ENCODE assay signal across 30 cellular contexts in genomic region chr11:117625237-117625636, GRCh38.
DNase-seq lines count a peak whose midpoint lies in the region; ATAC-seq and TF ChIP-seq lines count a peak whose summit lies in the region.
"Had no signal": no experiment of that assay in that cellular context is flagged by ENCODE, and none has a peak within 500 bp of the region (broad histone marks: within the 10 kb centered on the region; RNA-seq: fewer than 3 reads in every experiment).

No MANE protein-coding gene starts in this region.

- H3K9me2 ChIP-seq in Karpas-422 (replicated peaks; ENCODE audit: insufficient read depth, low read length): no peaks in the 10 kb centered on the region

- no peak for TF ChIP-seq EP300 in gastroesophageal sphincter (IDR thresholded peaks at IDR 0.05)

- TF ChIP-seq POLR2A in breast epithelium (IDR thresholded peaks at IDR 0.05) (no peak), gastroesophageal sphincter (IDR thresholded peaks at IDR 0.05) (no peak)

- no peak overlapping the region for H3K9ac ChIP-seq in Karpas-422 (ENCODE audit: low read length)
- H3K9ac ChIP-seq: neural progenitor cell, parathyroid adenoma had no signal

- H3K4me1 ChIP-seq in Karpas-422 (ENCODE audit: low read length) (peaks cover 14% of the 10 kb centered on the region), breast epithelium (no peaks in the 10 kb centered on the region), gastroesophageal sphincter (no peaks in the 10 kb centered on the region)
- H3K4me1 ChIP-seq: A549, neural progenitor cell, parathyroid adenoma, vagina had no signal

- H3K4me3 Mint-ChIP-seq in nephron: no peak overlapping the region
- H3K4me3 Mint-ChIP-seq in T-helper 17 cell: no peak overlapping the region
- H3K4me3 Mint-ChIP-seq: activated CD4-positive, alpha-beta T cell treated with anti-CD3 and anti-CD28 coated beads, Interleukin-2, amount 10 ng/mL, durations not matched to agents 24 days and 14 days; activated naive CD8-positive, alpha-beta T cell treated with anti-CD3 and anti-CD28 coated beads, Interleukin-2, amount 10 ng/mL, durations not matched to agents 7 days and 5 days; activated T-cell treated with anti-CD3 and anti-CD28 coated beads, Interleukin-2, amount 50 U/mL, for 24 hours; B cell; H9; IgD-negative memory B cell had no signal

- 50% methylated on average over 1 of the region's 4 CpGs; no CpG with 5 or more reads in 1 of the 2 donors for WGBS in gastroesophageal sphincter (ENCODE audit: low coverage in 1 of 2), 2 donors

- no peaks in the 10 kb centered on the region for H3K79me2 ChIP-seq in Karpas-422 (ENCODE audit: low read length)
- H3K79me2 ChIP-seq: parathyroid adenoma had no signal

- no peak overlapping the region for H2AFZ ChIP-seq in Karpas-422 (ENCODE audit: low read length)
- H2AFZ ChIP-seq: neural progenitor cell, parathyroid adenoma, PC-9 had no signal

- no peaks in the 10 kb centered on the region for H3K9me3 ChIP-seq in Karpas-422 (ENCODE audit: low read length)
- H3K9me3 ChIP-seq in breast epithelium: peaks cover 0 to 12% of the 10 kb centered on the region in 2 donors
- peaks cover 0 to 15% (median 0%) of the 10 kb centered on the region in 3 donors for H3K9me3 ChIP-seq in gastroesophageal sphincter
- no peaks in the 10 kb centered on the region for H3K9me3 ChIP-seq in T-helper 17 cell (ENCODE audit: control insufficient read depth, low read length, poor library complexity, severe bottlenecking)
- H3K9me3 ChIP-seq: vagina had no signal

- H3K27ac ChIP-seq in Karpas-422 (ENCODE audit: low read length) (no peak overlapping the region), cingulate gyrus (ENCODE audit: low read depth, low read length) (peak overlapping the region; percentile 74), breast epithelium (no peak overlapping the region), gastroesophageal sphincter (no peak overlapping the region)
- H3K27ac ChIP-seq: A549, neural progenitor cell, parathyroid adenoma, PC-9, thoracic aorta, vagina had no signal

- no peaks in the 10 kb centered on the region for H3K36me3 ChIP-seq in Karpas-422 (ENCODE audit: insufficient read depth, low read length)
- no peaks in the 10 kb centered on the region for H3K36me3 ChIP-seq in breast epithelium
- no peaks in the 10 kb centered on the region for H3K36me3 ChIP-seq in gastroesophageal sphincter
- H3K36me3 ChIP-seq: neural progenitor cell, thoracic aorta, vagina had no signal

- peak; percentile 32 for DNase-seq in Ammon's horn (ENCODE audit: low spot score)
- peak; percentile 42 for DNase-seq in Karpas-422
- no peak for DNase-seq in breast epithelium (ENCODE audit: low spot score in 2 of 2)
- no peak for DNase-seq in DMS153 treated with DMSO at 0.1 percent for 48 hours (lab: John Stamatoyannopoulos, UW; ENCODE audit: unreplicated experiment)
- no peak for DNase-seq in T-helper 17 cell
- DNase-seq: activated CD4-positive, alpha-beta T cell treated with anti-CD3 and anti-CD28 coated beads, Interleukin-2, amount 10 ng/mL, durations not matched to agents 24 days and 14 days; activated gamma-delta T cell; activated naive CD8-positive, alpha-beta T cell treated with anti-CD3 and anti-CD28 coated beads, Interleukin-2, amount 10 ng/mL, durations not matched to agents 7 days and 5 days; activated T-cell treated with anti-CD3 and anti-CD28 coated beads, Interleukin-2, amount 50 U/mL, for 24 hours; DMS79; H9; mammary epithelial cell; NCI-H1105; NCI-H2081; NCI-H510A; NK-92 treated with Interleukin-12 subunit alpha and Interleukin-12 subunit beta, amount 100 ng/mL, for 24 hours; PC-9; SHP77; stimulated activated naive CD4-positive, alpha-beta T cell treated with Interleukin-2 at 50 U/mL for 16 hours; T-helper 9 cell had no signal

- ATAC-seq in gastroesophageal sphincter (no peak), T-helper 17 cell (no peak)
- ATAC-seq: A549 had no signal

- H3K36me3 Mint-ChIP-seq in nephron (ENCODE audit: low read depth) (no peaks in the 10 kb centered on the region), T-helper 17 cell (ENCODE audit: low read depth) (no peaks in the 10 kb centered on the region)
- H3K36me3 Mint-ChIP-seq: activated naive CD8-positive, alpha-beta T cell treated with anti-CD3 and anti-CD28 coated beads, Interleukin-2, amount 10 ng/mL, durations not matched to agents 7 days and 5 days; IgD-negative memory B cell; neural progenitor cell had no signal

- H3K4me1 Mint-ChIP-seq in nephron: peaks cover 3% of the 10 kb centered on the region
- no peaks in the 10 kb centered on the region for H3K4me1 Mint-ChIP-seq in T-helper 17 cell
- H3K4me1 Mint-ChIP-seq: activated CD4-positive, alpha-beta T cell treated with anti-CD3 and anti-CD28 coated beads, Interleukin-2, amount 10 ng/mL, durations not matched to agents 24 days and 14 days; activated naive CD8-positive, alpha-beta T cell treated with anti-CD3 and anti-CD28 coated beads, Interleukin-2, amount 10 ng/mL, durations not matched to agents 7 days and 5 days; B cell; IgD-negative memory B cell had no signal

- TF ChIP-seq CTCF in nephron (IDR thresholded peaks at IDR 0.05; ENCODE audit: unreplicated experiment in 3 of 3) (no peak), breast epithelium (IDR thresholded peaks at IDR 0.05) (no peak), gastroesophageal sphincter (IDR thresholded peaks at IDR 0.05) (no peak)

- intact Hi-C loops in breast epithelium (cut with DNase I; ENCODE audit: low total_unique reads): no loop called here

- H4K20me1 ChIP-seq in Karpas-422 (ENCODE audit: insufficient read depth, low read depth, low read length): no peaks in the 10 kb centered on the region

- peak overlapping the region in 2 of 3 experiments; percentile 70 to 94 for H3K27ac Mint-ChIP-seq in nephron
- H3K27ac Mint-ChIP-seq in T-helper 17 cell: no peak overlapping the region
- H3K27ac Mint-ChIP-seq: activated CD4-positive, alpha-beta T cell treated with anti-CD3 and anti-CD28 coated beads, Interleukin-2, amount 10 ng/mL, durations not matched to agents 24 days and 14 days; activated naive CD8-positive, alpha-beta T cell treated with anti-CD3 and anti-CD28 coated beads, Interleukin-2, amount 10 ng/mL, durations not matched to agents 7 days and 5 days; activated T-cell treated with anti-CD3 and anti-CD28 coated beads, Interleukin-2, amount 50 U/mL, for 24 hours; B cell; H9; IgD-negative memory B cell; neural progenitor cell had no signal

- no peak overlapping the region for H3K4me2 ChIP-seq in Karpas-422 (ENCODE audit: low read depth, low read length, poor library complexity, severe bottlenecking)
- H3K4me2 ChIP-seq: A549, neural progenitor cell, PC-9 had no signal

- H3K27me3 ChIP-seq in Karpas-422 (ENCODE audit: low read length) (no peaks in the 10 kb centered on the region), breast epithelium (no peaks in the 10 kb centered on the region), gastroesophageal sphincter (peaks cover 11% of the 10 kb centered on the region)
- H3K27me3 ChIP-seq: neural progenitor cell, vagina had no signal

- H3K4me3 ChIP-seq in Karpas-422 (ENCODE audit: low read length) (no peak overlapping the region), breast epithelium (no peak overlapping the region), gastroesophageal sphincter (no peak overlapping the region)
- H3K4me3 ChIP-seq: A549, neural progenitor cell, PC-9, thoracic aorta, vagina had no signal

- H3K27me3 Mint-ChIP-seq in nephron (ENCODE audit: low read depth) (peaks cover 18% of the 10 kb centered on the region), T-helper 17 cell (peaks cover 48% of the 10 kb centered on the region)
- H3K27me3 Mint-ChIP-seq: activated T-cell treated with anti-CD3 and anti-CD28 coated beads, Interleukin-2, amount 50 U/mL, for 24 hours had no signal

- peaks cover 2% of the 10 kb centered on the region for H3K9me3 Mint-ChIP-seq in nephron

Comparison
In these comparisons a context has a peak if more than half of its experiments do, and no peak if none do; other contexts are left out.
1. DNase-seq: peak in Ammon's horn (single experiment) and Karpas-422 (single experiment); none in breast epithelium (0 of 2), DMS153 treated with DMSO at 0.1 percent for 48 hours (single experiment) and T-helper 17 cell (0 of 3).